In the genomic region with DNA sequence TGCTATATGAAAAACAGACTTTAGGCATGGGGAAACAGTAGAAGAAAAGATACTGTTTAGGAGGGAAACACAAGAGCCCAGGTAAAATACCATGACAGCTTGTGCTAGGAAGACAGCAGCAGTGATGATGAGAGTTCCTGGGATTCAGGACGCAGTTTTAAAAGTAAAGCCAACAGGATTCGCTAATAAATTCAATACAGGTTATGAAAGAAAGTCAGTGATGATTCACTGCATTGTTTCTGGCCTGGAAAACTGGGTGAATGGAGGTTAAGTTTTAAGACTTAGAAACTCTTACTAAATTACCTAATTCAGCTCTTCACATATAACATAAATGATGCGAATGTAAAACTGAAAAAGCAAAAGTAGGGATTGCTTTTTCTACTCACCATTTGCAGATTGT, we compare ENCODE assay signal across 24 cellular contexts. TPM values are rescaled to one million over a fixed set of nuclear protein-coding genes. Genes with fewer than 3 reads are reported as not detected.
DNase-seq lines count a peak whose midpoint lies in the region; ATAC-seq, FAIRE-seq and TF ChIP-seq lines count a peak whose summit lies in the region.
"Had no signal": no experiment of that assay in that cellular context is flagged by ENCODE, and none has a peak within 500 bp of the region (broad histone marks: within the 10 kb centered on the region; RNA-seq: fewer than 3 reads in every experiment).

No MANE protein-coding gene starts in this region.

- peak overlapping the region; percentile 97 for H3K27ac ChIP-seq in epithelial cell of prostate
- H3K27ac ChIP-seq in neural progenitor cell, result peak overlapping the region; percentile 62
- no peak overlapping the region for H3K27ac ChIP-seq in pancreas
- no peak overlapping the region for H3K27ac ChIP-seq in left lung
- H3K27ac ChIP-seq: upper lobe of left lung had no signal

- CTCF ChIA-PET in BJ (lab: Yijun Ruan, JAX), result no interaction called here

- H3K9me3 Mint-ChIP-seq in activated T-helper 17 cell treated with anti-CD3 and anti-CD28 coated beads, Interleukin-2, amount 50 U/mL, for 72 hours, result no peaks in the 10 kb centered on the region
- H3K9me3 Mint-ChIP-seq in neural progenitor cell, result peaks cover 13% of the 10 kb centered on the region

- H3K9me3 ChIP-seq in neural progenitor cell (ENCODE audit: low read depth) (peaks cover 5% of the 10 kb centered on the region), pancreas (no peaks in the 10 kb centered on the region), left lung (no peaks in the 10 kb centered on the region)
- H3K9me3 ChIP-seq: upper lobe of left lung had no signal

- H3K27me3 ChIP-seq in BJ (ENCODE audit: control insufficient read depth, insufficient read depth, low read length) (no peaks in the 10 kb centered on the region), neural progenitor cell (no peaks in the 10 kb centered on the region), pancreas (no peaks in the 10 kb centered on the region), left lung (no peaks in the 10 kb centered on the region)
- H3K27me3 ChIP-seq: upper lobe of left lung had no signal

- no peak overlapping the region for H3K4me3 Mint-ChIP-seq in activated T-helper 17 cell treated with anti-CD3 and anti-CD28 coated beads, Interleukin-2, amount 50 U/mL, for 72 hours
- H3K4me3 Mint-ChIP-seq in neural progenitor cell, result no peak overlapping the region
- H3K4me3 Mint-ChIP-seq: activated naive CD4-positive, alpha-beta T cell treated with anti-CD3 and anti-CD28 coated beads, Interleukin-2, amount 50 U/mL, for 24 hours; CD8-positive, alpha-beta T cell; IgD-negative memory B cell; stimulated activated naive CD8-positive, alpha-beta T cell treated with anti-CD3 and anti-CD28 coated beads, Interleukin-15, amount 100 ng/mL, for 72 hours had no signal

- H3K4me1 Mint-ChIP-seq in activated T-helper 17 cell treated with anti-CD3 and anti-CD28 coated beads, Interleukin-2, amount 50 U/mL, for 72 hours, result peaks cover 45% of the 10 kb centered on the region
- H3K4me1 Mint-ChIP-seq in neural progenitor cell, result peaks cover 9% of the 10 kb centered on the region

- peaks cover 28% of the 10 kb centered on the region for H3K79me2 ChIP-seq in neural progenitor cell (ENCODE audit: low read depth)

- no peaks in the 10 kb centered on the region for H3K27me3 Mint-ChIP-seq in activated T-helper 17 cell treated with anti-CD3 and anti-CD28 coated beads, Interleukin-2, amount 50 U/mL, for 72 hours
- H3K27me3 Mint-ChIP-seq in neural progenitor cell (ENCODE audit: insufficient read depth, low read depth), result peaks cover 3% of the 10 kb centered on the region
- H3K27me3 Mint-ChIP-seq: activated naive CD4-positive, alpha-beta T cell treated with anti-CD3 and anti-CD28 coated beads, Interleukin-2, amount 50 U/mL, for 24 hours; IgD-negative memory B cell; stimulated activated naive CD8-positive, alpha-beta T cell treated with anti-CD3 and anti-CD28 coated beads, Interleukin-15, amount 100 ng/mL, for 72 hours had no signal

- H3K9ac ChIP-seq in neural progenitor cell, result no peak overlapping the region

- H3K27ac Mint-ChIP-seq in activated T-helper 17 cell treated with anti-CD3 and anti-CD28 coated beads, Interleukin-2, amount 50 U/mL, for 72 hours, result peak overlapping the region; percentile 29
- H3K27ac Mint-ChIP-seq in neural progenitor cell, result no peak overlapping the region
- H3K27ac Mint-ChIP-seq: activated naive CD4-positive, alpha-beta T cell treated with anti-CD3 and anti-CD28 coated beads, Interleukin-2, amount 50 U/mL, for 24 hours; CD8-positive, alpha-beta T cell; stimulated activated naive CD8-positive, alpha-beta T cell treated with anti-CD3 and anti-CD28 coated beads, Interleukin-15, amount 100 ng/mL, for 72 hours had no signal

- TF ChIP-seq CTCF in BJ (IDR thresholded peaks at IDR 0.05; ENCODE audit: insufficient read depth, low read depth, low read length) (no peak), neural progenitor cell (IDR thresholded peaks at IDR 0.05) (no peak), pancreas (IDR thresholded peaks at IDR 0.05) (no peak), left lung (IDR thresholded peaks at IDR 0.05) (no peak)

- intact Hi-C loops in pancreas (cut with DNase I) (no loop called here), left lung (cut with DNase I) (no loop called here)

- ATAC-seq in activated T-helper 17 cell treated with anti-CD3 and anti-CD28 coated beads, Interleukin-2, amount 50 U/mL, for 72 hours (replicated peaks), result no peak
- ATAC-seq in pancreas, result no peak
- ATAC-seq in left lung, result no peak
- no peak for ATAC-seq in HG03457 (IDR thresholded peaks at IDR 0.05; ENCODE audit: unreplicated experiment)
- ATAC-seq: CD8-positive, alpha-beta T cell; left colon; right cardiac atrium; stimulated activated naive CD8-positive, alpha-beta T cell treated with anti-CD3 and anti-CD28 coated beads, Interleukin-15, amount 100 ng/mL, for 72 hours had no signal

- POLR2A ChIA-PET in BJ (lab: Charles Lee), result no interaction called here

- no peak for FAIRE-seq in pancreas (lab: Jason Lieb, UNC)

- H4K20me1 ChIP-seq in neural progenitor cell (ENCODE audit: low read depth), result no peaks in the 10 kb centered on the region

- no peak overlapping the region for H2AFZ ChIP-seq in neural progenitor cell (replicated peaks)

- peaks cover 97% of the 10 kb centered on the region for H3K36me3 Mint-ChIP-seq in activated T-helper 17 cell treated with anti-CD3 and anti-CD28 coated beads, Interleukin-2, amount 50 U/mL, for 72 hours (ENCODE audit: low read depth)
- H3K36me3 Mint-ChIP-seq in neural progenitor cell, result peaks cover 50% of the 10 kb centered on the region

- WGBS in pancreas, 2 donors, result 98% methylated on average over 3 of the region's 3 CpGs

- DNase-seq in BJ (ENCODE audit: low read depth), result peak; percentile 34
- DNase-seq in epithelial cell of prostate (ENCODE audit: low read depth, low spot score), result no peak
- DNase-seq in neural progenitor cell (ENCODE audit: low spot score), result no peak
- no peak for DNase-seq in pancreas
- DNase-seq in mesenteric fat pad (ENCODE audit: low spot score), result no peak
- no peak for DNase-seq in left lung
- DNase-seq: ACHN; activated CD4-positive, alpha-beta T cell treated with anti-CD3 and anti-CD28 coated beads, Interleukin-2, amount 50 U/mL, for 1 hour; CD8-positive, alpha-beta T cell; DMS79 treated with DMSO at 0.1 percent for 48 hours; effector CD8-positive, alpha-beta T cell; left colon; NCI-H187; NK-92 treated with Interleukin-12 subunit alpha and Interleukin-12 subunit beta, amount 100 ng/mL, for 24 hours; right cardiac atrium; stimulated activated CD4-positive, alpha-beta T cell treated with anti-CD3 and anti-CD28 coated beads, Interleukin-2, amount 100 ng/mL, for 24 hours; stimulated activated naive CD8-positive, alpha-beta T cell treated with anti-CD3 and anti-CD28 coated beads, Interleukin-15, amount 100 ng/mL, for 72 hours; upper lobe of left lung had no signal

- H3K4me1 ChIP-seq in neural progenitor cell (peaks cover 14% of the 10 kb centered on the region), pancreas (no peaks in the 10 kb centered on the region), left lung (peaks cover 0 to 6% of the 10 kb centered on the region in 2 donors)
- H3K4me1 ChIP-seq: upper lobe of left lung had no signal

- peaks cover 6% of the 10 kb centered on the region for H3F3A ChIP-seq in neural progenitor cell (ENCODE audit: low read depth)

- H3K4me3 ChIP-seq in BJ (ENCODE audit: low read depth, low read length) (no peak overlapping the region), neural progenitor cell (no peak overlapping the region), pancreas (no peak overlapping the region), left lung (no peak overlapping the region)
- H3K4me3 ChIP-seq: upper lobe of left lung had no signal

- H3K4me2 ChIP-seq in neural progenitor cell, result peak overlapping the region; percentile 16

- H3K36me3 ChIP-seq in BJ (ENCODE audit: control insufficient read depth, insufficient read depth, low read length) (no peaks in the 10 kb centered on the region), neural progenitor cell (peaks cover 5% of the 10 kb centered on the region), pancreas (peaks cover 0 to 7% (median 3%) of the 10 kb centered on the region in 3 donors), left lung (peaks cover 0 to 24% of the 10 kb centered on the region in 2 donors)

RNA-seq across cellular contexts. Expression of gene RNU4ATAC, which starts 27.9 kb away (rescaled TPM):
- polyA plus RNA-seq in BJ (2011; rRNA removed) (not detected in 2 replicates), pancreas (not detected)
- under 0.01 TPM in 2 replicates for polyA minus RNA-seq in BJ (2011; rRNA and poly(A)+ RNA removed)
- not detected for total RNA-seq in activated T-helper 17 cell treated with anti-CD3 and anti-CD28 coated beads, Interleukin-2, amount 50 U/mL, for 72 hours
- total RNA-seq in neural progenitor cell (ENCODE audit: low replicate concordance) (not detected in 2 replicates), pancreas (1 to 10 TPM in 1 of 6 donors, not detected in 5; 6.6 TPM), mesenteric fat pad (not detected), left lung (not detected)
- total RNA-seq: CD8-positive, alpha-beta T cell; left colon; mononuclear cell; RPMI7951; upper lobe of left lung had no signal
- polyA plus RNA-seq: IgD-negative memory B cell, right cardiac atrium had no signal

Comparison
In these comparisons a context has a peak if more than half of its experiments do, and no peak if none do; other contexts are left out.
1. H3K27ac ChIP-seq: peak in epithelial cell of prostate (single experiment) and neural progenitor cell (single experiment); none in pancreas (0 of 4) and left lung (0 of 2).